Comparison of ENCODE assay signal across 20 cellular contexts in genomic region chr3:194062825-194063224, GRCh38.
"Had no signal": no experiment of that assay in that cellular context is flagged by ENCODE, and none has a peak within 500 bp of the region (broad histone marks: within the 10 kb centered on the region; RNA-seq: fewer than 3 reads in every experiment).

No MANE protein-coding gene starts in this region.

- H3K4me3 ChIP-seq: dorsolateral prefrontal cortex, hepatocyte, lung, neural progenitor cell, ovary, smooth muscle cell, suprapubic skin, thyroid gland had no signal

- H3K27me3 ChIP-seq: dorsolateral prefrontal cortex, hepatocyte, neural progenitor cell, ovary, suprapubic skin, thyroid gland had no signal

- H3K27ac ChIP-seq: dorsolateral prefrontal cortex, hepatocyte, neural progenitor cell, ovary, suprapubic skin, thyroid gland had no signal

- DNase-seq: dorsolateral prefrontal cortex; effector CD8-positive, alpha-beta T cell; foreskin melanocyte; head of caudate nucleus; left colon; left ventricle myocardium superior; mesenchymal stem cell; midbrain; nucleus accumbens; ovary; right cardiac atrium; stimulated activated CD4-positive, alpha-beta T cell treated with anti-CD3 and anti-CD28 coated beads, Interleukin-2, amount 100 ng/mL, for 48 hours; stimulated activated CD8-positive, alpha-beta memory T cell treated with anti-CD3 and anti-CD28 coated beads, Interleukin-4, amount 100 ng/mL, for 48 hours; stimulated activated naive CD8-positive, alpha-beta T cell treated with anti-CD3 and anti-CD28 coated beads, Interleukin-15, Interleukin-2, amounts not matched to agents 100 U/mL and 50 U/mL, for 24 hours; thyroid gland had no signal

- H3K36me3 ChIP-seq: ovary, suprapubic skin, thyroid gland had no signal

- H3K9me3 ChIP-seq: ovary, suprapubic skin, thyroid gland had no signal
